9 cellular contexts compared by ENCODE assay signal in genomic region chr6:110415297-110415916, GRCh38. TPM values are rescaled to one million over a fixed set of nuclear protein-coding genes. Genes with fewer than 3 reads are reported as not detected.
DNase-seq lines count a peak whose midpoint lies in the region; ATAC-seq and TF ChIP-seq lines count a peak whose summit lies in the region.
"Had no signal": no experiment of that assay in that cellular context is flagged by ENCODE, and none has a peak within 500 bp of the region (broad histone marks: within the 10 kb centered on the region; RNA-seq: fewer than 3 reads in every experiment).

A gene with protein sequence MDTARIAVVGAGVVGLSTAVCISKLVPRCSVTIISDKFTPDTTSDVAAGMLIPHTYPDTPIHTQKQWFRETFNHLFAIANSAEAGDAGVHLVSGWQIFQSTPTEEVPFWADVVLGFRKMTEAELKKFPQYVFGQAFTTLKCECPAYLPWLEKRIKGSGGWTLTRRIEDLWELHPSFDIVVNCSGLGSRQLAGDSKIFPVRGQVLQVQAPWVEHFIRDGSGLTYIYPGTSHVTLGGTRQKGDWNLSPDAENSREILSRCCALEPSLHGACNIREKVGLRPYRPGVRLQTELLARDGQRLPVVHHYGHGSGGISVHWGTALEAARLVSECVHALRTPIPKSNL (minus strand): TSS chr6:110415575. CDS start chr6:110413462, 2,113 bp downstream.

- POLR2A ChIA-PET in T-cell (lab: Charles Lee): no interaction called here

- peak within 1 kb of the TSS; percentile 85 for H2AFZ ChIP-seq in fibroblast of lung (ENCODE audit: low read length)
- H2AFZ ChIP-seq in neuronal stem cell (ENCODE audit: low read length): peak within 1 kb of the TSS; percentile 67

- no peak within 1 kb of the TSS for H3K4ac ChIP-seq in neuronal stem cell (ENCODE audit: low read length)

- H3K14ac ChIP-seq in neuronal stem cell (ENCODE audit: low read length): no peak within 1 kb of the TSS

- no peak within 1 kb of the TSS for H2BK5ac ChIP-seq in neuronal stem cell (ENCODE audit: low read length)

- no CpG with 5 or more reads among the region's 10 CpGs for WGBS in neuronal stem cell (ENCODE audit: extremely low coverage in 2 of 2, insufficient read length in 2 of 2, insufficient replicate concordance in 1 of 2), 2 donors

- H3K36me3 ChIP-seq in fibroblast of lung (ENCODE audit: control insufficient read depth, insufficient read depth, low read length) (no peaks in the 10 kb centered on the region), neuronal stem cell (replicated peaks in 1 of 2; ENCODE audit: control insufficient read depth in 2 of 2, insufficient read depth in 2 of 2, low read length in 2 of 2) (no peaks in the 10 kb centered on the region)

- TF ChIP-seq CTCF in GM13977 (IDR thresholded peaks at IDR 0.05; ENCODE audit: extremely low read depth, insufficient read depth, missing control alignments) (no peak), fibroblast of lung (conservative IDR thresholded peaks at IDR 0.05 in 1 of 2, IDR thresholded peaks at IDR 0.05 in 1 of 2; ENCODE audit: low read depth in 1 of 2, low read length in 2 of 2) (no peak)

- peaks cover 7 to 14% of the 10 kb centered on the region in 2 donors for H3K27me3 Mint-ChIP-seq in T-cell

- H3K27ac Mint-ChIP-seq in T-cell: no peak within 1 kb of the TSS

- H3K27ac ChIP-seq in fibroblast of lung (ENCODE audit: insufficient read depth, low read length) (peak within 1 kb of the TSS; percentile 51), neuronal stem cell (replicated peaks; ENCODE audit: low read length) (no peak within 1 kb of the TSS)
- H3K27ac ChIP-seq: HL-60 had no signal

- no peak within 1 kb of the TSS for H2BK15ac ChIP-seq in neuronal stem cell (ENCODE audit: low read length)

- DNase-seq in GM13977 (ENCODE audit: low spot score): peak; percentile 22
- DNase-seq in SHP77 (lab: John Stamatoyannopoulos, UW): peak; percentile 58 to 78
- peak; percentile 61 to 64 for DNase-seq in fibroblast of lung (ENCODE audit: low read depth in 2 of 2)
- DNase-seq in neuronal stem cell (ENCODE audit: low spot score): no peak
- no peak for DNase-seq in NCI-H2081 (lab: John Stamatoyannopoulos, UW)
- no peak for DNase-seq in T-cell

- H3K4me3 ChIP-seq in fibroblast of lung (replicated peaks in 1 of 4; ENCODE audit: control extremely low read depth in 1 of 4, insufficient read depth in 1 of 4, low read depth in 3 of 4, low read length in 4 of 4): peak within 1 kb of the TSS; percentile 19 to 62 (median 46)
- no peak within 1 kb of the TSS for H3K4me3 ChIP-seq in neuronal stem cell (ENCODE audit: low read length in 2 of 2)

- H4K8ac ChIP-seq in neuronal stem cell (ENCODE audit: low read depth, low read length): no peak within 1 kb of the TSS

- ATAC-seq in HG03571 (IDR thresholded peaks at IDR 0.05; ENCODE audit: unreplicated experiment) (no peak), HG03095 (IDR thresholded peaks at IDR 0.05; ENCODE audit: unreplicated experiment) (no peak), T-cell (replicated peaks in 1 of 4) (no peak)

- H3K9me3 ChIP-seq in fibroblast of lung (ENCODE audit: control insufficient read depth, insufficient read depth, low read depth, low read length) (no peaks in the 10 kb centered on the region), neuronal stem cell (replicated peaks in 1 of 2; ENCODE audit: control insufficient read depth in 2 of 2, insufficient read depth in 1 of 2, low read depth in 1 of 2, low read length in 2 of 2) (no peaks in the 10 kb centered on the region)

- peak within 1 kb of the TSS; percentile 12 for H2BK120ac ChIP-seq in neuronal stem cell (ENCODE audit: low read depth, low read length)

- H3K9ac ChIP-seq in fibroblast of lung (ENCODE audit: insufficient read depth, low read length) (no peak within 1 kb of the TSS), neuronal stem cell (ENCODE audit: low read depth, low read length, poor library complexity) (no peak within 1 kb of the TSS)

- peak within 1 kb of the TSS; percentile 12 for H3K18ac ChIP-seq in neuronal stem cell (ENCODE audit: low read length)

- peak within 1 kb of the TSS; percentile 76 for H4K91ac ChIP-seq in neuronal stem cell (ENCODE audit: low read depth, low read length, poor library complexity)

- H3K4me2 ChIP-seq in fibroblast of lung (ENCODE audit: extremely low read depth, insufficient read depth, low read length) (peak within 1 kb of the TSS; percentile 74), neuronal stem cell (ENCODE audit: insufficient read depth, low read length, poor library complexity, severe bottlenecking) (no peak within 1 kb of the TSS)

- in situ Hi-C loops in GM13977 (cut with MboI; ENCODE audit: low pct_unique_long_range_greater_than_20kb, low sequenced_read_pairs, unreplicated experiment): no loop called here

- no peaks in the 10 kb centered on the region for H3K9me3 Mint-ChIP-seq in T-cell

- peak within 1 kb of the TSS in 1 of 3 donors; percentile 1 for H3K4me3 Mint-ChIP-seq in T-cell

- peaks cover 0 to 7% (median 4%) of the 10 kb centered on the region in 3 donors for H3K4me1 Mint-ChIP-seq in T-cell

- H4K20me1 ChIP-seq in fibroblast of lung (ENCODE audit: control insufficient read depth, extremely low read depth, insufficient read depth, low read length): no peaks in the 10 kb centered on the region

- H3K4me1 ChIP-seq in fibroblast of lung (ENCODE audit: control insufficient read depth, extremely low read depth, insufficient read depth, low read length) (no peaks in the 10 kb centered on the region), neuronal stem cell (ENCODE audit: control insufficient read depth in 2 of 2, insufficient read depth in 1 of 2, low read depth in 1 of 2, low read length in 2 of 2) (peaks cover 0 to 3% of the 10 kb centered on the region in 2 donors)

- H3K27me3 ChIP-seq in fibroblast of lung (ENCODE audit: control insufficient read depth, insufficient read depth, low read length) (peaks cover 2% of the 10 kb centered on the region), neuronal stem cell (ENCODE audit: control insufficient read depth in 3 of 3, insufficient read depth in 3 of 3, low read depth in 1 of 3, low read length in 3 of 3) (peaks cover 0 to 13% (median 0%) of the 10 kb centered on the region in 3 experiments)

- H3K79me1 ChIP-seq in neuronal stem cell (ENCODE audit: low read depth, low read length): no peaks in the 10 kb centered on the region

- H3K23ac ChIP-seq in neuronal stem cell (ENCODE audit: low read depth, low read length, poor library complexity): no peak within 1 kb of the TSS

- no peaks in the 10 kb centered on the region for H3K79me2 ChIP-seq in fibroblast of lung (ENCODE audit: control insufficient read depth, insufficient read depth, low read length)

- H2AK5ac ChIP-seq in neuronal stem cell (ENCODE audit: low read depth, low read length): no peak within 1 kb of the TSS

- no peaks in the 10 kb centered on the region for H3K36me3 Mint-ChIP-seq in T-cell

- CTCF ChIA-PET in T-cell (lab: Charles Lee): no interaction called here

- H2BK12ac ChIP-seq in neuronal stem cell (ENCODE audit: low read length): no peak within 1 kb of the TSS

RNA-seq across cellular contexts. Expression of the gene that starts here (rescaled TPM):
- total RNA-seq in fibroblast of lung (8.7 and 12.2 TPM in 2 replicates), T-cell (not detected)
- 1.3 and 3.9 TPM in 2 replicates for polyA plus RNA-seq in fibroblast of lung
- polyA plus RNA-seq in fibroblast of lung (2012): 1.4 and 4.0 TPM in 2 replicates
- 3.3 TPM in 1 of 2 replicates, not detected in the other for polyA minus RNA-seq in fibroblast of lung (ENCODE audit: low replicate concordance)
- not detected for polyA plus RNA-seq in neuronal stem cell (2013, experiment 1 of 2)
- polyA plus RNA-seq in neuronal stem cell (2013, experiment 2 of 2): not detected

Comparison
In these comparisons a context has a peak if more than half of its experiments do, and no peak if none do; other contexts are left out.
1. DNase-seq: peak in GM13977 (single experiment), SHP77 (2 of 2) and fibroblast of lung (2 of 2); none in neuronal stem cell (single experiment), NCI-H2081 (0 of 2) and T-cell (0 of 34).
2. H3K4me3 ChIP-seq: peak in fibroblast of lung (4 of 4); none in neuronal stem cell (0 of 2).